Comparison of ENCODE assay signal across 32 cellular contexts in genomic region chr14:96250545-96250944, GRCh38. TPM values are rescaled to one million over a fixed set of nuclear protein-coding genes. Genes with fewer than 3 reads are reported as not detected.
"Had no signal": no experiment of that assay in that cellular context is flagged by ENCODE, and none has a peak within 500 bp of the region (broad histone marks: within the 10 kb centered on the region; RNA-seq: fewer than 3 reads in every experiment).

No MANE protein-coding gene starts in this region.

- H3K4me3 Mint-ChIP-seq: activated CD4-positive, alpha-beta memory T cell treated with anti-CD3 and anti-CD28 coated beads for 36 hours; activated CD4-positive, alpha-beta T cell treated with anti-CD3 and anti-CD28 coated beads, Interleukin-2, amount 10 ng/mL, durations not matched to agents 24 days and 14 days; activated naive CD4-positive, alpha-beta T cell treated with anti-CD3 and anti-CD28 coated beads for 36 hours; activated naive CD8-positive, alpha-beta T cell treated with anti-CD3 and anti-CD28 coated beads for 36 hours; activated T-helper 1 cell treated with anti-CD3 and anti-CD28 coated beads, Interleukin-12 subunit alpha, Interleukin-12 subunit beta, Interleukin-2, Interleukin-4 antibody, amounts not matched to agents 30 ng/mL and 10 ng/mL and 1 ng/mL, durations not matched to agents 14 hours and 24 hours and 36 hours; immature natural killer cell; naive thymus-derived CD8-positive, alpha-beta T cell; T-helper 17 cell had no signal

- H3K4me1 Mint-ChIP-seq: activated CD4-positive, alpha-beta T cell treated with anti-CD3 and anti-CD28 coated beads, Interleukin-2, amount 10 ng/mL, durations not matched to agents 24 days and 14 days; activated naive CD8-positive, alpha-beta T cell treated with anti-CD3 and anti-CD28 coated beads for 36 hours; immature natural killer cell; naive thymus-derived CD8-positive, alpha-beta T cell had no signal

- H3K9me3 Mint-ChIP-seq: activated CD4-positive, alpha-beta memory T cell treated with anti-CD3 and anti-CD28 coated beads for 36 hours; activated CD4-positive, alpha-beta T cell treated with anti-CD3 and anti-CD28 coated beads, Interleukin-2, amount 10 ng/mL, durations not matched to agents 24 days and 14 days; activated naive CD4-positive, alpha-beta T cell treated with anti-CD3 and anti-CD28 coated beads for 36 hours; activated naive CD8-positive, alpha-beta T cell treated with anti-CD3 and anti-CD28 coated beads for 36 hours; activated T-helper 1 cell treated with anti-CD3 and anti-CD28 coated beads, Interleukin-12 subunit alpha, Interleukin-12 subunit beta, Interleukin-2, Interleukin-4 antibody, amounts not matched to agents 30 ng/mL and 10 ng/mL and 1 ng/mL, durations not matched to agents 14 hours and 24 hours and 36 hours; immature natural killer cell; naive thymus-derived CD8-positive, alpha-beta T cell had no signal

- H3K36me3 Mint-ChIP-seq: activated CD4-positive, alpha-beta memory T cell treated with anti-CD3 and anti-CD28 coated beads for 36 hours; activated naive CD8-positive, alpha-beta T cell treated with anti-CD3 and anti-CD28 coated beads for 36 hours; immature natural killer cell had no signal

- ATAC-seq: body of pancreas; heart left ventricle; naive thymus-derived CD8-positive, alpha-beta T cell; right lobe of liver; stimulated activated naive CD8-positive, alpha-beta T cell treated with anti-CD3 and anti-CD28 coated beads, Interleukin-15, Interleukin-2, amounts not matched to agents 100 U/mL and 50 U/mL, for 24 hours; T-helper 17 cell had no signal

- DNase-seq: activated CD4-positive, alpha-beta memory T cell treated with anti-CD3 and anti-CD28 coated beads for 36 hours; activated CD4-positive, alpha-beta T cell treated with anti-CD3 and anti-CD28 coated beads, Interleukin-2, amount 10 ng/mL, durations not matched to agents 24 days and 14 days; activated CD4-positive, CD25-positive, alpha-beta regulatory T cell treated with anti-CD3 and anti-CD28 coated beads, Interleukin-2, amount 50 U/mL, for 72 hours; activated CD8-positive, alpha-beta memory T cell treated with anti-CD3 and anti-CD28 coated beads, Interleukin-2, amount 50 U/mL, for 4 hours; activated effector memory CD4-positive, alpha-beta T cell treated with anti-CD3 and anti-CD28 coated beads, Interleukin-2, amount 50 U/mL, for 16 hours; activated naive CD4-positive, alpha-beta T cell treated with anti-CD3 and anti-CD28 coated beads for 36 hours; activated naive CD8-positive, alpha-beta T cell treated with anti-CD3 and anti-CD28 coated beads for 36 hours; activated T-cell treated with anti-CD3 and anti-CD28 coated beads, Interleukin-2, amount 50 U/mL, for 1 hour; adrenal gland; aorta; body of pancreas; dorsolateral prefrontal cortex; foreskin fibroblast; heart left ventricle; hypothalamus; immature natural killer cell; kidney; naive thymus-derived CD8-positive, alpha-beta T cell; right lobe of liver; stimulated activated CD4-positive, alpha-beta T cell treated with anti-CD3 and anti-CD28 coated beads, Interleukin-12 subunit alpha, Interleukin-12 subunit beta, amount 100 ng/mL, for 4 hours; stimulated activated CD4-positive, alpha-beta T cell treated with anti-CD3 and anti-CD28 coated beads, Interleukin-4, amount 100 ng/mL, for 1 hour; stimulated activated naive CD8-positive, alpha-beta T cell treated with anti-CD3 and anti-CD28 coated beads, Interleukin-15, Interleukin-2, amounts not matched to agents 100 U/mL and 50 U/mL, for 24 hours; T-helper 17 cell; T1000; testis; transverse colon; WERI-Rb-1 had no signal

- FAIRE-seq: endothelial cell of umbilical vein, kidney, urothelium cell line had no signal

- H3K27ac Mint-ChIP-seq: activated CD4-positive, alpha-beta memory T cell treated with anti-CD3 and anti-CD28 coated beads for 36 hours; activated CD4-positive, alpha-beta T cell treated with anti-CD3 and anti-CD28 coated beads, Interleukin-2, amount 10 ng/mL, durations not matched to agents 24 days and 14 days; activated naive CD4-positive, alpha-beta T cell treated with anti-CD3 and anti-CD28 coated beads for 36 hours; activated naive CD8-positive, alpha-beta T cell treated with anti-CD3 and anti-CD28 coated beads for 36 hours; activated T-helper 1 cell treated with anti-CD3 and anti-CD28 coated beads, Interleukin-12 subunit alpha, Interleukin-12 subunit beta, Interleukin-2, Interleukin-4 antibody, amounts not matched to agents 30 ng/mL and 10 ng/mL and 1 ng/mL, durations not matched to agents 14 hours and 24 hours and 36 hours; immature natural killer cell; naive thymus-derived CD8-positive, alpha-beta T cell; T-helper 17 cell had no signal

RNA-seq across cellular contexts. Expression of gene BDKRB1, which starts 5.5 kb away (rescaled TPM):
- total RNA-seq: activated CD4-positive, alpha-beta memory T cell treated with anti-CD3 and anti-CD28 coated beads for 36 hours; activated CD4-positive, alpha-beta T cell treated with anti-CD3 and anti-CD28 coated beads, Interleukin-2, amount 10 ng/mL, durations not matched to agents 24 days and 14 days; activated CD8-positive, alpha-beta memory T cell treated with anti-CD3 and anti-CD28 coated beads for 36 hours; activated naive CD4-positive, alpha-beta T cell treated with anti-CD3 and anti-CD28 coated beads for 36 hours; activated naive CD8-positive, alpha-beta T cell treated with anti-CD3 and anti-CD28 coated beads for 36 hours; activated T-helper 1 cell treated with anti-CD3 and anti-CD28 coated beads, Interleukin-12 subunit alpha, Interleukin-12 subunit beta, Interleukin-2, Interleukin-4 antibody, amounts not matched to agents 30 ng/mL and 10 ng/mL and 1 ng/mL, durations not matched to agents 14 hours and 24 hours and 36 hours; body of pancreas; endothelial cell of umbilical vein; naive thymus-derived CD8-positive, alpha-beta T cell; skeletal muscle tissue; T-helper 17 cell had no signal
- polyA plus RNA-seq: endothelial cell of umbilical vein; immature natural killer cell; naive thymus-derived CD8-positive, alpha-beta T cell had no signal

RNA-seq across cellular contexts. Expression of gene BDKRB2, which starts 45.9 kb away (rescaled TPM):
- total RNA-seq: activated CD4-positive, alpha-beta T cell treated with anti-CD3 and anti-CD28 coated beads, Interleukin-2, amount 10 ng/mL, durations not matched to agents 24 days and 14 days; activated CD8-positive, alpha-beta memory T cell treated with anti-CD3 and anti-CD28 coated beads for 36 hours; activated naive CD8-positive, alpha-beta T cell treated with anti-CD3 and anti-CD28 coated beads for 36 hours; activated T-helper 1 cell treated with anti-CD3 and anti-CD28 coated beads, Interleukin-12 subunit alpha, Interleukin-12 subunit beta, Interleukin-2, Interleukin-4 antibody, amounts not matched to agents 30 ng/mL and 10 ng/mL and 1 ng/mL, durations not matched to agents 14 hours and 24 hours and 36 hours; naive thymus-derived CD8-positive, alpha-beta T cell; T-helper 17 cell had no signal
- polyA plus RNA-seq: aorta; immature natural killer cell; naive thymus-derived CD8-positive, alpha-beta T cell had no signal
